Comparison of ENCODE assay signal across 7 cellular contexts in the genomic region with DNA sequence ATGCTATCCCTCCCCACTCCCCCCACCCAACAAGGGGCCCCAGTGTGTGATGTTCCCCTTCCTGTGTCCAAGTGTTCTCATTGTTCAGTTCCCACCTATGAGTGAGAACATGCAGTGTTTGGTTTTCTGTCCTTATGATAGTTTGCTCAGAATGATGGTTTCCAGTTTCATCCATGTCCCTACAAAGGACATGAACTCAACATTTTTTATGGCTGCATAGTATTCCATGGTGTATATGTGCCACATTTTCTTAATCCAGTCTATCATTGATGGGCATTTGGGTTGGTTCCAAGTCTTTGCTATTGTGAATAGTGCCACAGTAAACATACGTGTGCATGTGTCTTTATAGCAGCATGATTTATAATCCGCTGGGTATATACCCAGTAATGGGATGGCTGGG. TPM values are rescaled to one million over a fixed set of nuclear protein-coding genes. Genes with fewer than 3 reads are reported as not detected.
"Had no signal": no experiment of that assay in that cellular context is flagged by ENCODE, and none has a peak within 500 bp of the region (broad histone marks: within the 10 kb centered on the region; RNA-seq: fewer than 3 reads in every experiment).

No MANE protein-coding gene starts in this region.

RNA-seq across cellular contexts. Expression of gene GPR150, which starts 13.1 kb away (rescaled TPM):
- total RNA-seq: neural crest cell, right atrium auricular region, urinary bladder, uterus had no signal

RNA-seq across cellular contexts. Expression of gene SPATA9, which starts 49.8 kb away (rescaled TPM):
- total RNA-seq: smooth muscle cell, suprapubic skin, upper lobe of right lung had no signal
- polyA plus RNA-seq: smooth muscle cell had no signal
